Comparison of ENCODE assay signal across 22 cellular contexts in genomic region chr12:77741974-77742517, GRCh38.
"Had no signal": no experiment of that assay in that cellular context is flagged by ENCODE, and none has a peak within 500 bp of the region (broad histone marks: within the 10 kb centered on the region; RNA-seq: fewer than 3 reads in every experiment).

No MANE protein-coding gene starts in this region.

- DNase-seq: KBM-7, MV-4-11, NCI-H1048, NCI-H1105, NCI-H1417, NCI-H146, NCI-H1694 treated with DMSO at 0.1 percent for 48 hours, NCI-H1930, NCI-H2107, NCI-H2171, NCI-H226, NCI-H446, NCI-H524 treated with DMSO at 0.1 percent for 48 hours, NCI-H69, Right ventricle myocardium superior, RPMI8226, SIG-M5 had no signal

- H3K27me3 ChIP-seq: SJSA1 had no signal

- H3K4me3 ChIP-seq: SJSA1, SK-N-MC had no signal

- FAIRE-seq: HTR-8/SVneo, RCC 7860 had no signal

- H3K36me3 ChIP-seq: SJSA1 had no signal

- H3K4me1 ChIP-seq: SJSA1 had no signal

- H3K27ac ChIP-seq: HL-60, SJSA1, SK-N-MC had no signal

- H3K9me3 ChIP-seq: SJSA1 had no signal
